Comparison of ENCODE assay signal across 12 cellular contexts in the genomic region with DNA sequence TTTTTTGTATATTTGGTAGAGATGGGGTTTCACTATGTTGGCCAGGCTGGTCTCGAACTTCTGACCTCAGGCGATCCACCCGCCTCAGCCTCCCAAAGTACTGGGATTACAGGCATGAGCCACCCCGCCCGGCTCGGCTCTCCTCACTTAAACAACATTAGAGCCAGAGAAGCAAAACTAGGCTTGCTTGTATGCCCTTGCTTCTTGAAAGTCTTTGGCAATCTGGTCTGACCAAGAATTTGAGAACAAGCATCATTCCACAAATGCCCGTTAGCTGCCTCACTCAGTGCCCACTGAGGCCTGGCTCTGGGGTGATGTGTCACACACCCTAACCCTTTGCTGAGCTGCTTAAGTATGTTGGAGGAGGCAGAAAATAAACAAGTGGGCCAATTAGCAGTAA. TPM values are rescaled to one million over a fixed set of nuclear protein-coding genes. Genes with fewer than 3 reads are reported as not detected.
A peak's percentile ranks its signal among the peaks of the same experiment; 100 is the strongest.
DNase-seq lines count a peak whose midpoint lies in the region; ATAC-seq, FAIRE-seq and TF ChIP-seq lines count a peak whose summit lies in the region.
"Had no signal": no experiment of that assay in that cellular context is flagged by ENCODE, and none has a peak within 500 bp of the region (broad histone marks: within the 10 kb centered on the region; RNA-seq: fewer than 3 reads in every experiment).

No MANE protein-coding gene starts in this region.

- no peaks in the 10 kb centered on the region for H4K20me1 ChIP-seq in HepG2 (ENCODE audit: insufficient read depth, low read length)

- POLR2A ChIA-PET in HepG2 (lab: Yijun Ruan, JAX) = interaction anchor here (1.0 to 2.6 kb wide), 4 partner anchors 15 to 43 kb away, joined by 3 to 11 read pairs (median 4); a partner anchor contains a TSS

- H3K27ac ChIP-seq in HepG2 (ENCODE audit: extremely low read length, insufficient read depth, low read length) (peak overlapping the region; percentile 18), right lobe of liver (no peak overlapping the region), brain microvascular endothelial cell (no peak overlapping the region)
- H3K27ac ChIP-seq: gastrocnemius medialis, WERI-Rb-1 had no signal

- no peaks in the 10 kb centered on the region for H3K27me3 ChIP-seq in HepG2 (ENCODE audit: control insufficient read depth in 1 of 2, insufficient read depth in 2 of 2, low read length in 2 of 2)
- no peaks in the 10 kb centered on the region for H3K27me3 ChIP-seq in right lobe of liver
- no peaks in the 10 kb centered on the region for H3K27me3 ChIP-seq in brain microvascular endothelial cell (replicated peaks)
- H3K27me3 ChIP-seq: gastrocnemius medialis had no signal

- H3K9me3 ChIP-seq in HepG2 (ENCODE audit: low read length) (no peaks in the 10 kb centered on the region), right lobe of liver (no peaks in the 10 kb centered on the region)
- H3K9me3 ChIP-seq: gastrocnemius medialis had no signal

- no peaks in the 10 kb centered on the region for H3K79me2 ChIP-seq in HepG2 (ENCODE audit: insufficient read depth, low read length)

- ATAC-seq in HepG2 (no peak), right lobe of liver (no peak), HG03175 (IDR thresholded peaks at IDR 0.05; ENCODE audit: unreplicated experiment) (no peak), GM21619 (IDR thresholded peaks at IDR 0.05; ENCODE audit: unreplicated experiment) (no peak)
- ATAC-seq: gastrocnemius medialis had no signal

- WGBS in HepG2 (ENCODE audit: low lambda C conversion rate) = 99% methylated on average over 7 of the region's 7 CpGs
- WGBS in right lobe of liver (ENCODE audit: insufficient coverage, low coverage, low lambda C conversion rate, missing lambda C conversion rate) = 100% methylated on average over 2 of the region's 7 CpGs

- H3K36me3 ChIP-seq in HepG2 (replicated peaks in 1 of 2; ENCODE audit: control insufficient read depth in 1 of 2, insufficient read depth in 2 of 2, low read length in 2 of 2) = no peaks in the 10 kb centered on the region
- no peaks in the 10 kb centered on the region for H3K36me3 ChIP-seq in right lobe of liver
- H3K36me3 ChIP-seq in brain microvascular endothelial cell (replicated peaks) = no peaks in the 10 kb centered on the region
- H3K36me3 ChIP-seq: gastrocnemius medialis, WERI-Rb-1 had no signal

- H3K4me1 ChIP-seq in HepG2 (ENCODE audit: insufficient read depth, low read length) (peaks cover 81% of the 10 kb centered on the region), right lobe of liver (peaks cover 0 to 23% (median 8%) of the 10 kb centered on the region in 4 donors)

- TF ChIP-seq CTCF in HepG2 (CRISPR knock-in tag; IDR thresholded peaks at IDR 0.05) (no peak), right lobe of liver (IDR thresholded peaks at IDR 0.05) (no peak), brain microvascular endothelial cell (IDR thresholded peaks at IDR 0.05; ENCODE audit: low read depth, low read length, missing control alignments) (no peak)

- no peak for TF ChIP-seq POLR2A in HepG2 (IDR thresholded peaks at IDR 0.05; ENCODE audit: insufficient read depth in 1 of 2, low read depth in 2 of 2, low read length in 2 of 2)
- no peak for TF ChIP-seq POLR2A in right lobe of liver (IDR thresholded peaks at IDR 0.05)

- no peak for TF ChIP-seq RAD21 in HepG2 (CRISPR knock-in tag; IDR thresholded peaks at IDR 0.05)

- H3K9ac ChIP-seq in HepG2 (ENCODE audit: insufficient read depth, low read depth, low read length) = no peak overlapping the region

- CTCF ChIA-PET in HepG2 (lab: Yijun Ruan, JAX; ENCODE audit: low intra/inter-chr PET ratio, low total read pairs) = no interaction called here

- peak overlapping the region; percentile 50 for H2AFZ ChIP-seq in HepG2 (ENCODE audit: low read length)

- H3K4me3 ChIP-seq in HepG2 (replicated peaks in 1 of 3; ENCODE audit: insufficient read depth in 1 of 3, low read depth in 2 of 3, low read length in 3 of 3) = no peak overlapping the region
- no peak overlapping the region for H3K4me3 ChIP-seq in right lobe of liver
- H3K4me3 ChIP-seq in brain microvascular endothelial cell (ENCODE audit: low read depth, low read length) = no peak overlapping the region
- H3K4me3 ChIP-seq: gastrocnemius medialis had no signal

- DNase-seq in HepG2 (ENCODE audit: low spot score) (no peak), right lobe of liver (no peak), brain microvascular endothelial cell (peak; percentile 21), mesenteric fat pad (ENCODE audit: low spot score) (peak; percentile 39), GOT3 (lab: John Stamatoyannopoulos, UW) (no peak), KBM-7 (no peak)
- DNase-seq: gastrocnemius medialis, small intestine, substantia nigra, WERI-Rb-1 had no signal

- in situ Hi-C loops in HepG2 (cut with HindIII; ENCODE audit: extremely low pct_ligation_motif_present, low pct_unique_long_range_greater_than_20kb) = no loop called here
- in situ Hi-C loops in brain microvascular endothelial cell (cut with HindIII; ENCODE audit: low pct_ligation_motif_present, low sequenced_read_pairs) = no loop called here
- in situ Hi-C loops in KBM-7 (cut with MboI; ENCODE audit: low pct_unique_long_range_greater_than_20kb, low sequenced_read_pairs) = no loop called here

- intact Hi-C loops in HepG2 (cut with micrococcal nuclease; ENCODE audit: unreplicated experiment) = no loop called here
- intact Hi-C loops in right lobe of liver (cut with DNase I) = no loop called here

- H3K4me2 ChIP-seq in HepG2 (ENCODE audit: low read depth, low read length) = peak overlapping the region; percentile 29; the same call in 1 of the 2 replicates

- TF ChIP-seq EP300 in HepG2 (IDR thresholded peaks at IDR 0.05; ENCODE audit: low read depth in 2 of 2, low read length in 2 of 2) (no peak), HepG2 (CRISPR knock-in tag; IDR thresholded peaks at IDR 0.05; ENCODE audit: borderline replicate concordance) (no peak)

- FAIRE-seq in HepG2 (lab: Jason Lieb, UNC) = no peak
- FAIRE-seq: small intestine had no signal

- no TSS peak for BruUV-seq in HepG2 (replicated peaks; lab: Mats Ljungman, UMichigan)

TF ChIP-seq in HepG2, 621 proteins besides CTCF, POLR2A, EP300 and RAD21 (continues in another document):
- TF ChIP-seq, protein P1, sequence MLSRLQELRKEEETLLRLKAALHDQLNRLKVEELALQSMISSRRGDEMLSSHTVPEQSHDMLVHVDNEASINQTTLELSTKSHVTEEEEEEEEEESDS (CRISPR knock-in tag; IDR thresholded peaks at IDR 0.05; ENCODE audit: borderline replicate concordance) = no peak

RNA-seq across cellular contexts. Expression of a gene that starts 33.5 kb away (rescaled TPM):
- total RNA-seq in HepG2 (2016; rRNA removed; fragmentation: Illumina TruSeq; extraction: Trizol) (22.5 and 24.7 TPM in 2 replicates), right lobe of liver (10 to 100 TPM; 13.0 to 55.1 (median 34.4) TPM), mesenteric fat pad (14.7 TPM)
- total RNA-seq in HepG2 (2016; cell fraction: cytosol; rRNA removed; fragmentation: Illumina TruSeq; extraction: Trizol; ENCODE audit: low read depth) = 2.8 and 3.4 TPM in 2 replicates
- total RNA-seq in HepG2 (2016; cell fraction: insoluble cytoplasmic fraction; rRNA removed; fragmentation: Illumina TruSeq; extraction: Trizol) = 23.3 TPM in 2 replicates
- 18.1 and 21.3 TPM in 2 replicates for total RNA-seq in HepG2 (2016; cell fraction: membrane; rRNA removed; fragmentation: Illumina TruSeq; extraction: Trizol)
- 15.8 TPM in 2 replicates for total RNA-seq in HepG2 (2016; cell fraction: nucleus; rRNA removed; fragmentation: Illumina TruSeq; extraction: Trizol)
- polyA plus RNA-seq in HepG2 (2011; rRNA removed) = 21.2 and 21.4 TPM in 2 replicates
- 16.7 and 19.2 TPM in 2 replicates for polyA plus RNA-seq in HepG2 (2011; cell fraction: cytosol; rRNA removed)
- polyA plus RNA-seq in HepG2 (2011; cell fraction: nucleus; rRNA removed) = 9.7 and 10.8 TPM in 2 replicates
- polyA plus RNA-seq in HepG2 (2012) = 35.4 and 36.3 TPM in 2 replicates
- polyA plus RNA-seq in HepG2 (2016; cell fraction: cytosol; fragmentation: Illumina TruSeq; extraction: Trizol; ENCODE audit: low read depth) = 2.6 and 2.8 TPM in 2 replicates
- 30.8 and 30.9 TPM in 2 replicates for polyA plus RNA-seq in HepG2 (2016; cell fraction: insoluble cytoplasmic fraction; fragmentation: Illumina TruSeq; extraction: Trizol; ENCODE audit: low read depth)
- 12.6 and 14.5 TPM in 2 replicates for polyA plus RNA-seq in HepG2 (2016; cell fraction: membrane; fragmentation: Illumina TruSeq; extraction: Trizol; ENCODE audit: low read depth)
- polyA plus RNA-seq in HepG2 (2016; cell fraction: nucleus; fragmentation: Illumina TruSeq; extraction: Trizol; ENCODE audit: insufficient read depth, low read depth) = 25.4 and 26.3 TPM in 2 replicates
- polyA minus RNA-seq in HepG2 (2011; rRNA and poly(A)+ RNA removed; ENCODE audit: low replicate concordance) = 8.3 and 28.5 TPM in 2 replicates
- polyA minus RNA-seq in HepG2 (2011; cell fraction: cytosol; rRNA and poly(A)+ RNA removed) = 31.9 and 34.1 TPM in 2 replicates
- 15.5 and 17.7 TPM in 2 replicates for polyA minus RNA-seq in HepG2 (2011; cell fraction: nucleus; rRNA and poly(A)+ RNA removed)

RNA-seq across cellular contexts. Expression of a gene that starts 33.9 kb away (rescaled TPM):
- total RNA-seq in HepG2 (2016; rRNA removed; fragmentation: Illumina TruSeq; extraction: Trizol) = 67.5 and 99.8 TPM in 2 replicates
- 127 and 147 TPM in 2 replicates for total RNA-seq in HepG2 (2016; cell fraction: cytosol; rRNA removed; fragmentation: Illumina TruSeq; extraction: Trizol; ENCODE audit: low read depth)
- 68.9 and 96.4 TPM in 2 replicates for total RNA-seq in HepG2 (2016; cell fraction: insoluble cytoplasmic fraction; rRNA removed; fragmentation: Illumina TruSeq; extraction: Trizol)
- total RNA-seq in HepG2 (2016; cell fraction: membrane; rRNA removed; fragmentation: Illumina TruSeq; extraction: Trizol) = 82.3 and 91.0 TPM in 2 replicates
- 59.8 and 61.0 TPM in 2 replicates for total RNA-seq in HepG2 (2016; cell fraction: nucleus; rRNA removed; fragmentation: Illumina TruSeq; extraction: Trizol)
- 40.3 and 45.8 TPM in 2 replicates for polyA plus RNA-seq in HepG2 (2011; rRNA removed)
- 21.7 and 32.6 TPM in 2 replicates for polyA plus RNA-seq in HepG2 (2011; cell fraction: cytosol; rRNA removed)
- polyA plus RNA-seq in HepG2 (2011; cell fraction: nucleus; rRNA removed) = 33.2 and 41.7 TPM in 2 replicates
- 73.2 and 109 TPM in 2 replicates for polyA plus RNA-seq in HepG2 (2012)
- polyA plus RNA-seq in HepG2 (2016; cell fraction: cytosol; fragmentation: Illumina TruSeq; extraction: Trizol; ENCODE audit: low read depth) = 13.9 and 14.1 TPM in 2 replicates
- 101 and 102 TPM in 2 replicates for polyA plus RNA-seq in HepG2 (2016; cell fraction: insoluble cytoplasmic fraction; fragmentation: Illumina TruSeq; extraction: Trizol; ENCODE audit: low read depth)
- 27.0 and 27.3 TPM in 2 replicates for polyA plus RNA-seq in HepG2 (2016; cell fraction: membrane; fragmentation: Illumina TruSeq; extraction: Trizol; ENCODE audit: low read depth)
- 55.0 TPM in 2 replicates for polyA plus RNA-seq in HepG2 (2016; cell fraction: nucleus; fragmentation: Illumina TruSeq; extraction: Trizol; ENCODE audit: insufficient read depth, low read depth)
- 19.0 and 33.7 TPM in 2 replicates for polyA minus RNA-seq in HepG2 (2011; rRNA and poly(A)+ RNA removed; ENCODE audit: low replicate concordance)
- 67.6 and 75.0 TPM in 2 replicates for polyA minus RNA-seq in HepG2 (2011; cell fraction: cytosol; rRNA and poly(A)+ RNA removed)
- polyA minus RNA-seq in HepG2 (2011; cell fraction: nucleus; rRNA and poly(A)+ RNA removed) = 90.5 and 106 TPM in 2 replicates
- total RNA-seq in right lobe of liver = 10 to 100 TPM; 34.6 to 52.8 (median 40.8) TPM
- 97.2 TPM for total RNA-seq in mesenteric fat pad

Comparison
In these comparisons a context has a peak if more than half of its experiments do, and no peak if none do; other contexts are left out.
1. DNase-seq: peak in brain microvascular endothelial cell (single experiment) and mesenteric fat pad (single experiment); none in HepG2 (single experiment), right lobe of liver (0 of 3), GOT3 (single experiment) and KBM-7 (single experiment).